Comparison of ENCODE assay signal across 8 cellular contexts in the genomic region with DNA sequence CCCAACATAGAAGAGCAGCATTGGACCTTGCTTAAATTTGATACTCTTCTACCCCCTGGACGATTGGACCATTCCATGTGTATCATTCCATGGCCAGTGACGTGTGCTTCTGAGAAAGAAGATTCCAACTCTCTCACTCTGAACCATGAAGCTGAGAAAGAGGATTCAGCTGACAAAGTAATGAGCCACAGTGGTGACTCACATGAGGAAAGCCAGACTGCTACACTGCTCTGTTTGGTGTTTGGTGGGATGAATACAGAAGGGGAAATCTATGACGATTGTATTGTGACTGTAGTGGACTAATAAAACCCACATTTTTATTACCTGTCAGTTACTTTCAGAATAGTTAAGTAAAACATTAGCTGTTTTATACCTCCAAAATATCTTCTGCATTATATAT. TPM values are rescaled to one million over a fixed set of nuclear protein-coding genes. Genes with fewer than 3 reads are reported as not detected.
DNase-seq lines count a peak whose midpoint lies in the region; ATAC-seq and TF ChIP-seq lines count a peak whose summit lies in the region.

No MANE protein-coding gene starts in this region.

- TF ChIP-seq POLR2A in gastroesophageal sphincter (IDR thresholded peaks at IDR 0.05), result no peak

- peak overlapping the region in 5 of 8 donors; percentile 10 to 72 (median 36) for H3K27ac Mint-ChIP-seq in CD8-positive, alpha-beta memory T cell

- peaks cover 35% of the 10 kb centered on the region for H3K4me1 ChIP-seq in CD8-positive, alpha-beta memory T cell (ENCODE audit: insufficient read depth, low read length)
- H3K4me1 ChIP-seq in gastroesophageal sphincter, result peaks cover 2 to 41% (median 24%) of the 10 kb centered on the region in 3 donors

- H3K9me3 ChIP-seq in CD8-positive, alpha-beta memory T cell (ENCODE audit: low read length), result no peaks in the 10 kb centered on the region
- no peaks in the 10 kb centered on the region for H3K9me3 ChIP-seq in gastroesophageal sphincter

- no peaks in the 10 kb centered on the region for H3K9me3 Mint-ChIP-seq in CD8-positive, alpha-beta memory T cell

- peaks cover 45% of the 10 kb centered on the region for H3K36me3 ChIP-seq in CD8-positive, alpha-beta memory T cell (ENCODE audit: insufficient read depth, low read length)
- H3K36me3 ChIP-seq in gastroesophageal sphincter, result peaks cover 0 to 93% of the 10 kb centered on the region in 2 donors

- CTCF ChIA-PET in CD8-positive, alpha-beta memory T cell (lab: Charles Lee), result no interaction called here

- no peak for TF ChIP-seq EP300 in gastroesophageal sphincter (IDR thresholded peaks at IDR 0.05)

- DNase-seq in CD8-positive, alpha-beta memory T cell, result no peak
- peak; percentile 46 for DNase-seq in MV-4-11 (lab: John Stamatoyannopoulos, UW)
- DNase-seq in dedifferentiated amniotic fluid mesenchymal stem cell (ENCODE audit: extremely low spot score), result peak; percentile 92
- DNase-seq in non-pigmented ciliary epithelial cell (ENCODE audit: low read depth), result peak; percentile 98
- DNase-seq in GOT3 (lab: John Stamatoyannopoulos, UW), result no peak

- H3K36me3 Mint-ChIP-seq in CD8-positive, alpha-beta memory T cell, result peaks cover 14 to 78% (median 31%) of the 10 kb centered on the region in 3 donors

- no peaks in the 10 kb centered on the region for H3K27me3 ChIP-seq in CD8-positive, alpha-beta memory T cell (ENCODE audit: insufficient read depth, low read length, poor library complexity, severe bottlenecking)
- H3K27me3 ChIP-seq in gastroesophageal sphincter, result no peaks in the 10 kb centered on the region

- ATAC-seq in gastroesophageal sphincter (no peak), HG03045 (IDR thresholded peaks at IDR 0.05; ENCODE audit: unreplicated experiment) (no peak), HG03280 (IDR thresholded peaks at IDR 0.05; ENCODE audit: unreplicated experiment) (no peak)

- no peak for TF ChIP-seq CTCF in gastroesophageal sphincter (IDR thresholded peaks at IDR 0.05)

- WGBS in gastroesophageal sphincter (ENCODE audit: low coverage in 1 of 2), 2 donors, result 0 to 19% methylated on average over 1 to 3 of the region's 3 CpGs

- no peak overlapping the region for H3K27ac ChIP-seq in CD8-positive, alpha-beta memory T cell (ENCODE audit: low read depth, low read length)
- peak overlapping the region in 1 of 4 donors; percentile 24 for H3K27ac ChIP-seq in gastroesophageal sphincter

- H3K4me1 Mint-ChIP-seq in CD8-positive, alpha-beta memory T cell, result peaks cover 35 to 41% (median 36%) of the 10 kb centered on the region in 3 donors

- no peaks in the 10 kb centered on the region for H3K27me3 Mint-ChIP-seq in CD8-positive, alpha-beta memory T cell

- H3K4me3 ChIP-seq in CD8-positive, alpha-beta memory T cell (ENCODE audit: low read length), result no peak overlapping the region
- H3K4me3 ChIP-seq in gastroesophageal sphincter, result no peak overlapping the region

- no peak overlapping the region for H3K4me3 Mint-ChIP-seq in CD8-positive, alpha-beta memory T cell

- POLR2A ChIA-PET in CD8-positive, alpha-beta memory T cell (lab: Charles Lee), result interaction anchor here (0.6 kb wide), 1 partner anchor 15 kb away, joined by 4 read pairs; no protein-coding TSS in a partner anchor

RNA-seq across cellular contexts. Expression of a gene that starts 7.5 kb away (rescaled TPM):
- total RNA-seq in CD8-positive, alpha-beta memory T cell, result 100 to 1,000 TPM; 229 to 237 TPM
- polyA plus RNA-seq in CD8-positive, alpha-beta memory T cell, result 251 TPM
- total RNA-seq in gastroesophageal sphincter, result 10 to 100 TPM; 53.7 to 88.5 (median 81.5) TPM

RNA-seq across cellular contexts. Expression of a gene that starts 27.9 kb away (rescaled TPM):
- total RNA-seq in CD8-positive, alpha-beta memory T cell, result 10 to 100 TPM; 42.7 to 44.8 TPM
- 55.4 TPM for polyA plus RNA-seq in CD8-positive, alpha-beta memory T cell
- 10 to 100 TPM; 41.2 to 61.4 (median 48.6) TPM for total RNA-seq in gastroesophageal sphincter

RNA-seq across cellular contexts. Expression of a gene that starts 33.3 kb away (rescaled TPM):
- 10 to 100 TPM; 39.6 to 40.1 TPM for total RNA-seq in CD8-positive, alpha-beta memory T cell
- 32.6 TPM for polyA plus RNA-seq in CD8-positive, alpha-beta memory T cell
- total RNA-seq in gastroesophageal sphincter, result 10 to 100 TPM; 10.9 to 16.5 (median 13.4) TPM

RNA-seq across cellular contexts. Expression of a gene that starts 44.1 kb away (rescaled TPM):
- 10 to 100 TPM; 48.9 to 50.5 TPM for total RNA-seq in CD8-positive, alpha-beta memory T cell
- polyA plus RNA-seq in CD8-positive, alpha-beta memory T cell, result 56.2 TPM
- total RNA-seq in gastroesophageal sphincter, result 10 to 100 TPM; 28.5 to 49.9 (median 38.0) TPM

Comparison
In these comparisons a context has a peak if more than half of its experiments do, and no peak if none do; other contexts are left out.
1. DNase-seq: peak in MV-4-11 (single experiment), dedifferentiated amniotic fluid mesenchymal stem cell (single experiment) and non-pigmented ciliary epithelial cell (single experiment); none in CD8-positive, alpha-beta memory T cell (0 of 5) and GOT3 (single experiment).